ENCODE assay signal across 1 cellular context in the genomic region with DNA sequence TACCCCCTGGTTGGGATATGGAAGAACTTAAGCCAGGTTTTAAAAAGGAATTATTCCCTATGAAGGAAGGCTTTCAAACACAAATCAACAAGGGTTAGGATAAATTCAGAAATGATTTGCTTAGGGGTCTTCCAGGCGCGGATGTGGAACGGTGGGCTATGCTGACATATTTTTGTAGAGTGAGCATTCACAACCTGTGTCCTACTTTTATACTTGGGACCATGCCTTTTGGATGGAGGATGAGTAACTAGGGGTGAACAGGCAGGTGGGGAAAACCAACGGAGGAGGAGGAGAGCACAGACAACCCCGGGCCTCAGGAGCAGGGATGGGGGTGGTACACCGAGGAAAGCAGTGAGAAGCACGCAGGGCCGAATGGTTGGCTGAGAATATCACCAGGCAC.
TF ChIP-seq lines count a peak whose summit lies in the region.

No MANE protein-coding gene starts in this region.

TF ChIP-seq in WTC11, 78 proteins besides CTCF, POLR2A, EP300 and RAD21 (continued from another document):
- TF ChIP-seq ZNF425 (CRISPR knock-in tag; conservative IDR thresholded peaks at IDR 0.05) (no peak), PRRX2 (CRISPR knock-in tag; IDR thresholded peaks at IDR 0.05) (no peak), ZBTB21 (CRISPR knock-in tag; IDR thresholded peaks at IDR 0.05; ENCODE audit: borderline replicate concordance) (no peak)
